ENCODE assay signal across 8 cellular contexts in genomic region chr17:38799501-38800236, GRCh38. TPM values are rescaled to one million over a fixed set of nuclear protein-coding genes. Genes with fewer than 3 reads are reported as not detected.
DNase-seq lines count a peak whose midpoint lies in the region; ATAC-seq, FAIRE-seq and TF ChIP-seq lines count a peak whose summit lies in the region.

PIP4K2B (minus strand) TSS chr17:38799556; CDS start chr17:38799424, 132 bp downstream.

- peak within 1 kb of the TSS; percentile 91 for H3K27ac Mint-ChIP-seq in Caco-2 (ENCODE audit: unreplicated experiment)
- peak within 1 kb of the TSS; percentile 79 for H3K27ac Mint-ChIP-seq in activated CD8-positive, alpha-beta memory T cell treated with anti-CD3 and anti-CD28 coated beads, Interleukin-2, amount 10 ng/mL, durations not matched to agents 7 days and 5 days

- no peak for TF ChIP-seq RAD21 in H1 (IDR thresholded peaks at IDR 0.05 in 1 of 2, conservative IDR thresholded peaks at IDR 0.05 in 1 of 2; ENCODE audit: low read depth in 2 of 2, low read length in 2 of 2)

- no peaks in the 10 kb centered on the region for H3K27me3 ChIP-seq in Caco-2 (replicated peaks; ENCODE audit: control insufficient read depth, insufficient read depth, low read length)
- no peaks in the 10 kb centered on the region for H3K27me3 ChIP-seq in HUES48 (ENCODE audit: control insufficient read depth, insufficient read depth, low read length)
- H3K27me3 ChIP-seq in NT2/D1 (ENCODE audit: insufficient read depth, insufficient read length), result no peaks in the 10 kb centered on the region
- no peaks in the 10 kb centered on the region for H3K27me3 ChIP-seq in H1 (replicated peaks in 1 of 4; ENCODE audit: control insufficient read depth in 3 of 4, extremely low read depth in 1 of 4, insufficient read depth in 3 of 4, low read length in 3 of 4)
- H3K27me3 ChIP-seq in mesenchymal stem cell (ENCODE audit: control insufficient read depth in 1 of 2, insufficient read depth in 1 of 2, low read length in 2 of 2), result no peaks in the 10 kb centered on the region

- H2AFZ ChIP-seq in H1 (ENCODE audit: low read length), result no peak within 1 kb of the TSS; the same call in 1 of the 2 replicates
- H2AFZ ChIP-seq in mesenchymal stem cell (ENCODE audit: low read depth, low read length), result peak within 1 kb of the TSS; percentile 92

- H2BK12ac ChIP-seq in H1 (ENCODE audit: low read depth, low read length), result peak within 1 kb of the TSS; percentile 60; the same call in 1 of the 2 replicates
- peak within 1 kb of the TSS in 1 of 2 experiments; percentile 46 for H2BK12ac ChIP-seq in mesenchymal stem cell (ENCODE audit: low read length in 2 of 2)

- POLR2A ChIA-PET in Caco-2 (lab: Charles Lee), result interaction anchor here (0.7 to 1.5 kb wide), 3 partner anchors 26 to 87 kb away, joined by 3 read pairs; partner anchors contain the start of gene CWC25
- POLR2A ChIA-PET in H1 (lab: Charles Lee; ENCODE audit: partially characterized antibody), result interaction anchor here (0.6 to 3.6 kb wide), 26 partner anchors 8 to 291 kb away, joined by 3 to 16 read pairs (median 3); partner anchors contain the start of genes CWC25, FBXO47, LASP1 and LASP1NB

- peak within 1 kb of the TSS; percentile 73 for H3K4ac ChIP-seq in H1 (replicated peaks; ENCODE audit: insufficient read length, low read depth, low read length)
- H3K4ac ChIP-seq in mesenchymal stem cell (ENCODE audit: low read depth in 1 of 2, low read length in 2 of 2), result peak within 1 kb of the TSS; percentile 98 to 99

- peak; percentile 83 to 86 for TF ChIP-seq POLR2A in H1 (IDR thresholded peaks at IDR 0.05; ENCODE audit: control extremely low read depth in 1 of 2, low read depth in 2 of 2, low read length in 2 of 2)

- no TSS peak for BruUV-seq in Caco-2 (replicated peaks; lab: Mats Ljungman, UMichigan)

- H3K9me3 ChIP-seq in Caco-2 (no peaks in the 10 kb centered on the region), HUES48 (ENCODE audit: control insufficient read depth, insufficient read depth, low read length) (no peaks in the 10 kb centered on the region), NT2/D1 (ENCODE audit: insufficient read depth, low read length) (no peaks in the 10 kb centered on the region), H1 (ENCODE audit: insufficient read depth in 2 of 2, low read depth in 1 of 2, low read length in 1 of 2) (no peaks in the 10 kb centered on the region), mesenchymal stem cell (ENCODE audit: control insufficient read depth, low read length) (no peaks in the 10 kb centered on the region)

- H3K36me3 Mint-ChIP-seq in Caco-2 (ENCODE audit: insufficient read depth, unreplicated experiment), result peaks cover 67% of the 10 kb centered on the region
- H3K36me3 Mint-ChIP-seq in activated CD8-positive, alpha-beta memory T cell treated with anti-CD3 and anti-CD28 coated beads, Interleukin-2, amount 10 ng/mL, durations not matched to agents 7 days and 5 days, result peaks cover 33% of the 10 kb centered on the region

- H3K23ac ChIP-seq in H1 (ENCODE audit: insufficient read length) (no peak within 1 kb of the TSS), mesenchymal stem cell (ENCODE audit: low read length in 2 of 2) (peak within 1 kb of the TSS in 1 of 2 experiments; percentile 90)

- H3K4me1 ChIP-seq in Caco-2 (peaks cover 10% of the 10 kb centered on the region), HUES48 (ENCODE audit: control insufficient read depth, insufficient read depth, low read length) (peaks cover 12% of the 10 kb centered on the region; the same call in 1 of the 2 replicates), NT2/D1 (ENCODE audit: insufficient read depth, insufficient read length) (no peaks in the 10 kb centered on the region), H1 (replicated peaks in 1 of 4; ENCODE audit: control insufficient read depth in 3 of 4, insufficient read depth in 4 of 4, low read length in 3 of 4) (peaks cover 5 to 8% (median 5%) of the 10 kb centered on the region in 4 experiments; a peak in 4 of 7 replicates), mesenchymal stem cell (ENCODE audit: control insufficient read depth, insufficient read depth, low read depth, low read length) (peaks cover 8% of the 10 kb centered on the region)

- H2BK15ac ChIP-seq in H1 (ENCODE audit: low read length) (peak within 1 kb of the TSS; percentile 95; the same call in 1 of the 2 replicates), mesenchymal stem cell (ENCODE audit: low read depth, poor library complexity, severe bottlenecking) (peak within 1 kb of the TSS; percentile 100)

- H3K14ac ChIP-seq in H1 (ENCODE audit: insufficient read length), result no peak within 1 kb of the TSS
- peak within 1 kb of the TSS in 1 of 2 experiments; percentile 100 for H3K14ac ChIP-seq in mesenchymal stem cell (ENCODE audit: low read length in 2 of 2)

- peak; percentile 68 for ATAC-seq in GM21390 (IDR thresholded peaks at IDR 0.05; ENCODE audit: unreplicated experiment)
- ATAC-seq in activated CD8-positive, alpha-beta memory T cell treated with anti-CD3 and anti-CD28 coated beads, Interleukin-2, amount 10 ng/mL, durations not matched to agents 7 days and 5 days, result peak; percentile 85

- TF ChIP-seq CTCF in Caco-2 (IDR thresholded peaks at IDR 0.05; ENCODE audit: insufficient read depth in 1 of 2, low read depth in 1 of 2, low read length in 1 of 2, severe bottlenecking in 1 of 2, unreplicated experiment in 1 of 2) (no peak), H1 (IDR thresholded peaks at IDR 0.05; ENCODE audit: control extremely low read depth in 1 of 3, insufficient read depth in 1 of 3, low read depth in 1 of 3, low read length in 3 of 3) (no peak)

- H2BK5ac ChIP-seq in H1 (ENCODE audit: low read depth, low read length) (peak within 1 kb of the TSS; percentile 91), mesenchymal stem cell (ENCODE audit: low read depth, low read length, poor library complexity, severe bottlenecking) (peak within 1 kb of the TSS; percentile 100)

- peaks cover 16 to 41% of the 10 kb centered on the region in 2 experiments for H3K79me2 ChIP-seq in H1 (ENCODE audit: control insufficient read depth in 1 of 2, insufficient read depth in 2 of 2, low read length in 2 of 2)

- peak; percentile 98 to 99 for DNase-seq in Caco-2
- DNase-seq in NT2/D1 (ENCODE audit: low read depth, low spot score), result peak; percentile 78
- DNase-seq in activated CD8-positive, alpha-beta memory T cell treated with anti-CD3 and anti-CD28 coated beads, Interleukin-2, amount 10 ng/mL, durations not matched to agents 7 days and 5 days, result peak; percentile 94
- peak; percentile 93 to 96 for DNase-seq in H1 (ENCODE audit: low read depth in 1 of 2, low spot score in 2 of 2)
- DNase-seq in mesenchymal stem cell, result peak; percentile 98
- peak; percentile 64 for DNase-seq in stimulated activated CD8-positive, alpha-beta memory T cell treated with anti-CD3 and anti-CD28 coated beads, Interleukin-12 subunit alpha, Interleukin-12 subunit beta, amount 100 ng/mL, for 24 hours (ENCODE audit: extremely low read depth)

- CTCF ChIA-PET in Caco-2 (lab: Charles Lee), result interaction anchor here (0.6 to 1.1 kb wide), 5 partner anchors 38 to 255 kb away, joined by 3 to 5 read pairs (median 4); no protein-coding TSS in a partner anchor
- CTCF ChIA-PET in activated CD8-positive, alpha-beta memory T cell treated with anti-CD3 and anti-CD28 coated beads, Interleukin-2, amount 10 ng/mL, durations not matched to agents 7 days and 5 days (lab: Charles Lee), result interaction anchor here (0.5 to 0.9 kb wide), 2 partner anchors 12 to 100 kb away, joined by 3 read pairs; no protein-coding TSS in a partner anchor
- CTCF ChIA-PET in H1 (lab: Charles Lee; ENCODE audit: partially characterized antibody), result interaction anchor here (1.0 to 1.1 kb wide), 2 partner anchors 12 to 125 kb away, joined by 4 read pairs; no protein-coding TSS in a partner anchor

- 0 out of 2 replicates have a peak, but pooled peaks cover 2% of the 10 kb centered on the region for H3K36me3 ChIP-seq in Caco-2 (ENCODE audit: control insufficient read depth, insufficient read depth, low read length)
- peaks cover 43% of the 10 kb centered on the region for H3K36me3 ChIP-seq in HUES48 (ENCODE audit: control insufficient read depth, insufficient read depth, low read length)
- H3K36me3 ChIP-seq in NT2/D1 (ENCODE audit: insufficient read depth, insufficient read length, low read length), result peaks cover 65% of the 10 kb centered on the region
- peaks cover 3 to 25% (median 17%) of the 10 kb centered on the region in 4 experiments; a peak in 5 of 8 replicates for H3K36me3 ChIP-seq in H1 (ENCODE audit: control insufficient read depth in 2 of 4, insufficient read depth in 4 of 4, low read length in 3 of 4)
- H3K36me3 ChIP-seq in mesenchymal stem cell (ENCODE audit: control insufficient read depth in 1 of 2, insufficient read depth in 2 of 2, low read depth in 1 of 2, low read length in 2 of 2), result peaks cover 19 to 41% of the 10 kb centered on the region in 2 experiments

- H4K5ac ChIP-seq in H1 (ENCODE audit: insufficient read length, low read depth, low read length), result peak within 1 kb of the TSS; percentile 59

- H4K20me1 ChIP-seq in H1 (replicated peaks in 1 of 2; ENCODE audit: control insufficient read depth in 1 of 2, insufficient read depth in 2 of 2, low read length in 2 of 2), result peaks cover 4 to 18% of the 10 kb centered on the region in 2 experiments

- peak within 1 kb of the TSS; percentile 51 for H3K56ac ChIP-seq in H1 (replicated peaks; ENCODE audit: insufficient read length, low read depth, low read length)

- peak within 1 kb of the TSS; percentile 98 for H4K8ac ChIP-seq in H1 (ENCODE audit: extremely low read depth, insufficient read depth, low read length)
- peak within 1 kb of the TSS; percentile 99 for H4K8ac ChIP-seq in mesenchymal stem cell (ENCODE audit: low read length)

- peak within 1 kb of the TSS; percentile 98 for H3K18ac ChIP-seq in H1 (ENCODE audit: extremely low read depth, low read length)
- peak within 1 kb of the TSS; percentile 96 to 98 for H3K18ac ChIP-seq in mesenchymal stem cell (ENCODE audit: low read depth in 1 of 2, low read length in 2 of 2)

- H3K27me3 Mint-ChIP-seq in Caco-2 (ENCODE audit: insufficient read depth, unreplicated experiment), result no peaks in the 10 kb centered on the region
- H3K27me3 Mint-ChIP-seq in activated CD8-positive, alpha-beta memory T cell treated with anti-CD3 and anti-CD28 coated beads, Interleukin-2, amount 10 ng/mL, durations not matched to agents 7 days and 5 days, result no peaks in the 10 kb centered on the region

- H2BK20ac ChIP-seq in H1 (ENCODE audit: low read length), result no peak within 1 kb of the TSS; the same call in 1 of the 2 replicates

- TF ChIP-seq EP300 in H1 (IDR thresholded peaks at IDR 0.05; ENCODE audit: borderline replicate concordance in 1 of 2, low read depth in 2 of 2, low read length in 2 of 2), result peak in 1 of 2 experiments; percentile 98; a peak in 2 of 3 replicates

- H3K4me3 Mint-ChIP-seq in Caco-2 (ENCODE audit: unreplicated experiment), result peak within 1 kb of the TSS; percentile 93
- H3K4me3 Mint-ChIP-seq in activated CD8-positive, alpha-beta memory T cell treated with anti-CD3 and anti-CD28 coated beads, Interleukin-2, amount 10 ng/mL, durations not matched to agents 7 days and 5 days, result peak within 1 kb of the TSS; percentile 90

- H2BK120ac ChIP-seq in H1 (replicated peaks; ENCODE audit: low read depth, low read length) (no peak within 1 kb of the TSS), mesenchymal stem cell (ENCODE audit: low read depth, low read length) (peak within 1 kb of the TSS; percentile 96)

- no peaks in the 10 kb centered on the region for H3K9me3 Mint-ChIP-seq in Caco-2 (ENCODE audit: unreplicated experiment)
- no peaks in the 10 kb centered on the region for H3K9me3 Mint-ChIP-seq in activated CD8-positive, alpha-beta memory T cell treated with anti-CD3 and anti-CD28 coated beads, Interleukin-2, amount 10 ng/mL, durations not matched to agents 7 days and 5 days (ENCODE audit: low read depth)

- H3K4me3 ChIP-seq in Caco-2 (ENCODE audit: low read depth, low read length) (peak within 1 kb of the TSS; percentile 97), HUES48 (ENCODE audit: low read depth, low read length) (peak within 1 kb of the TSS; percentile 84), NT2/D1 (ENCODE audit: insufficient read length, low read depth) (peak within 1 kb of the TSS; percentile 85), H1 (ENCODE audit: extremely low read depth in 1 of 4, insufficient read depth in 2 of 4, low read depth in 3 of 4, low read length in 4 of 4) (peak within 1 kb of the TSS; percentile 79 to 90 (median 82)), mesenchymal stem cell (ENCODE audit: insufficient read depth in 1 of 2, low read depth in 1 of 2, low read length in 2 of 2) (peak within 1 kb of the TSS; percentile 89 to 93)

- H3K79me1 ChIP-seq in H1 (ENCODE audit: low read depth, low read length), result peaks cover 27% of the 10 kb centered on the region
- peaks cover 2% of the 10 kb centered on the region for H3K79me1 ChIP-seq in mesenchymal stem cell (replicated peaks; ENCODE audit: low read length, poor library complexity, severe bottlenecking)

- H3K4me2 ChIP-seq in H1 (ENCODE audit: insufficient read depth in 1 of 2, low read depth in 2 of 2, low read length in 2 of 2), result peak within 1 kb of the TSS; percentile 84 to 86
- peak within 1 kb of the TSS; percentile 71 for H3K4me2 ChIP-seq in mesenchymal stem cell (ENCODE audit: low read length, poor library complexity, severe bottlenecking)

- H3K9ac ChIP-seq in HUES48 (ENCODE audit: low read depth, low read length), result peak within 1 kb of the TSS; percentile 97
- peak within 1 kb of the TSS; percentile 98 for H3K9ac ChIP-seq in NT2/D1 (ENCODE audit: insufficient read length, low read depth)
- peak within 1 kb of the TSS; percentile 76 to 96 (median 93) for H3K9ac ChIP-seq in H1 (replicated peaks in 1 of 4; ENCODE audit: extremely low read depth in 1 of 4, low read depth in 3 of 4, low read length in 3 of 4)
- peak within 1 kb of the TSS; percentile 95 for H3K9ac ChIP-seq in mesenchymal stem cell (ENCODE audit: low read length)

- peak within 1 kb of the TSS; percentile 99 for H3K27ac ChIP-seq in HUES48 (ENCODE audit: low read depth, low read length)
- peak within 1 kb of the TSS; percentile 99 for H3K27ac ChIP-seq in H1 (ENCODE audit: low read depth, low read length)
- H3K27ac ChIP-seq in mesenchymal stem cell (ENCODE audit: low read length, poor library complexity, severe bottlenecking), result peak within 1 kb of the TSS; percentile 90

- WGBS in H1 (ENCODE audit: extremely low coverage in 1 of 2, insufficient coverage in 1 of 2, insufficient read length in 1 of 2, insufficient replicate concordance in 2 of 2, low coverage in 1 of 2, low lambda C conversion rate in 2 of 2, missing lambda C conversion rate in 1 of 2), 2 experiments, result 3% methylated on average over 21 of the region's 76 CpGs; no CpG with 5 or more reads in 1 of the 2 experiments
- WGBS in mesenchymal stem cell, result under 1% methylated on average over 44 of the region's 76 CpGs

- peak within 1 kb of the TSS; percentile 96 for H4K91ac ChIP-seq in H1 (replicated peaks; ENCODE audit: insufficient read length, low read length)
- peak within 1 kb of the TSS; percentile 99 for H4K91ac ChIP-seq in mesenchymal stem cell (ENCODE audit: low read length)

- intact Hi-C loops in Caco-2 (cut with micrococcal nuclease; ENCODE audit: unreplicated experiment), result loop anchor here (1.0 to 5.0 kb wide), 3 partner anchors 26 to 68 kb away; partner anchors contain the start of genes CWC25 and PSMB3

- peak within 1 kb of the TSS; percentile 61; the same call in 1 of the 2 replicates for H2AK5ac ChIP-seq in H1 (ENCODE audit: low read depth, low read length)
- no peak within 1 kb of the TSS for H2AK5ac ChIP-seq in mesenchymal stem cell (ENCODE audit: low read length, severe bottlenecking)

- H3K4me1 Mint-ChIP-seq in Caco-2 (ENCODE audit: low read depth, unreplicated experiment), result peaks cover 28% of the 10 kb centered on the region
- peaks cover 35% of the 10 kb centered on the region for H3K4me1 Mint-ChIP-seq in activated CD8-positive, alpha-beta memory T cell treated with anti-CD3 and anti-CD28 coated beads, Interleukin-2, amount 10 ng/mL, durations not matched to agents 7 days and 5 days

- H3K23me2 ChIP-seq in H1 (ENCODE audit: low read depth, low read length), result peaks cover 4% of the 10 kb centered on the region

- FAIRE-seq in H1 (lab: Jason Lieb, UNC), result no peak

RNA-seq across cellular contexts. Expression of gene PIP4K2B, which starts in this region (rescaled TPM):
- total RNA-seq in Caco-2 (2022), result 39.6 and 42.3 TPM in 2 replicates
- 10 to 100 TPM; 37.6 TPM for total RNA-seq in activated CD8-positive, alpha-beta memory T cell treated with anti-CD3 and anti-CD28 coated beads, Interleukin-2, amount 10 ng/mL, durations not matched to agents 7 days and 5 days
- total RNA-seq in H1 (2021; fragmentation: NEBNext Ultra II Directional; extraction: Animal tissue kit (Norgen Biotek cat#: 25700)), result 57.7 and 57.8 TPM in 2 replicates
- polyA plus RNA-seq in H1 (2011; rRNA removed), result 21.5 and 24.8 TPM in 2 replicates
- polyA plus RNA-seq in H1 (2011; cell fraction: cytosol; rRNA removed), result 31.0 TPM
- 63.9 TPM for polyA plus RNA-seq in H1 (2011; cell fraction: nucleus; rRNA removed)
- 35.5 to 43.4 TPM (median 39.2 TPM) in 4 replicates for polyA plus RNA-seq in H1 (2012, experiment 1 of 2)
- polyA plus RNA-seq in H1 (2012, experiment 2 of 2), result 25.9 TPM
- polyA plus RNA-seq in H1 (2013, experiment 1 of 2), result 24.4 TPM
- 24.9 TPM for polyA plus RNA-seq in H1 (2013, experiment 2 of 2)
- polyA minus RNA-seq in H1 (2011; rRNA and poly(A)+ RNA removed), result 89.5 and 99.4 TPM in 2 replicates
- 28.3 TPM for polyA minus RNA-seq in H1 (2011; cell fraction: cytosol; rRNA and poly(A)+ RNA removed)
- 22.3 TPM for polyA minus RNA-seq in H1 (2011; cell fraction: nucleus; rRNA and poly(A)+ RNA removed)
- polyA plus RNA-seq in mesenchymal stem cell (2013, experiment 1 of 2), result 32.6 TPM
- polyA plus RNA-seq in mesenchymal stem cell (2013, experiment 2 of 2), result 29.2 TPM

Comparison
In these comparisons a context has a peak if more than half of its experiments do, and no peak if none do; other contexts are left out.
1. Peak in every context shown above with its lines: DNase-seq, ATAC-seq, H3K4me3 ChIP-seq and H3K27ac ChIP-seq.